1 cellular context compared by ENCODE assay signal in genomic region chr1:214126697-214127146, GRCh38.
TF ChIP-seq lines count a peak whose summit lies in the region.

No MANE protein-coding gene starts in this region.

TF ChIP-seq in HepG2, 621 proteins besides CTCF, POLR2A, EP300 and RAD21 (continued from another document and continues in another):
- peak; percentile 62 for TF ChIP-seq SKIL (CRISPR knock-in tag; IDR thresholded peaks at IDR 0.05; ENCODE audit: borderline replicate concordance)
- TF ChIP-seq NR2F1 (CRISPR knock-in tag; IDR thresholded peaks at IDR 0.05): peak; percentile 54 to 87; a peak in 3 of 4 replicates
- peak; percentile 34; the same call in 1 of the 2 replicates for TF ChIP-seq ZBTB7B (CRISPR knock-in tag; IDR thresholded peaks at IDR 0.05)
- TF ChIP-seq FOXJ3 (CRISPR knock-in tag; IDR thresholded peaks at IDR 0.05; ENCODE audit: borderline replicate concordance): peak; percentile 91; the same call in 1 of the 2 replicates
- no peak for TF ChIP-seq DBP (CRISPR knock-in tag; IDR thresholded peaks at IDR 0.05; ENCODE audit: not compliant biosample characterization)
- no peak for TF ChIP-seq HCFC1 (IDR thresholded peaks at IDR 0.05; ENCODE audit: low read depth, low read length)
- TF ChIP-seq MBD4 (IDR thresholded peaks at IDR 0.05; ENCODE audit: borderline replicate concordance, low read length): no peak
- TF ChIP-seq ZNF225 (CRISPR knock-in tag; IDR thresholded peaks at IDR 0.05): no peak
- no peak for TF ChIP-seq SATB2 (CRISPR knock-in tag; IDR thresholded peaks at IDR 0.05)
- peak; percentile 92 for TF ChIP-seq ISL2 (CRISPR knock-in tag; IDR thresholded peaks at IDR 0.05)
- no peak for TF ChIP-seq ZSCAN31 (CRISPR knock-in tag; IDR thresholded peaks at IDR 0.05; ENCODE audit: low read depth)
- peak; percentile 77 for TF ChIP-seq KDM6A (CRISPR knock-in tag; IDR thresholded peaks at IDR 0.05; ENCODE audit: low read depth)
- no peak for TF ChIP-seq CBX1 (IDR thresholded peaks at IDR 0.05; ENCODE audit: low read depth)
- peak; percentile 47; the same call in 1 of the 2 replicates for TF ChIP-seq ZNF337 (CRISPR knock-in tag; IDR thresholded peaks at IDR 0.05; ENCODE audit: borderline replicate concordance, low read depth)
- TF ChIP-seq ZBTB7A (CRISPR knock-in tag; IDR thresholded peaks at IDR 0.05): peak; percentile 82; the same call in 1 of the 2 replicates
- TF ChIP-seq YEATS4 (CRISPR knock-in tag; IDR thresholded peaks at IDR 0.05; ENCODE audit: borderline replicate concordance): peak; percentile 65
- TF ChIP-seq TCF7L2 (IDR thresholded peaks at IDR 0.05; ENCODE audit: low read depth, low read length): no peak
- no peak for TF ChIP-seq RBAK (CRISPR knock-in tag; IDR thresholded peaks at IDR 0.05)
- peak; percentile 40; the same call in 1 of the 2 replicates for TF ChIP-seq KAT8 (CRISPR knock-in tag; IDR thresholded peaks at IDR 0.05)
- no peak for TF ChIP-seq MYNN (CRISPR knock-in tag; IDR thresholded peaks at IDR 0.05; ENCODE audit: low read depth)
- TF ChIP-seq ZBTB20 (CRISPR knock-in tag; IDR thresholded peaks at IDR 0.05; ENCODE audit: borderline replicate concordance, low read depth): peak; percentile 74; the same call in 1 of the 2 replicates
- TF ChIP-seq ZNF574 (CRISPR knock-in tag; IDR thresholded peaks at IDR 0.05): peak; percentile 43
- TF ChIP-seq KAT2B (IDR thresholded peaks at IDR 0.05; ENCODE audit: borderline replicate concordance, low read depth, low read length): no peak
- TF ChIP-seq ZMYM3 (CRISPR knock-in tag; IDR thresholded peaks at IDR 0.05): peak; percentile 86
- 0 out of 2 replicates have a peak, but pooled peaks have one; percentile 36 for TF ChIP-seq STAT5B (CRISPR knock-in tag; IDR thresholded peaks at IDR 0.05)
- no peak for TF ChIP-seq PAWR (CRISPR knock-in tag; IDR thresholded peaks at IDR 0.05; ENCODE audit: borderline replicate concordance)
- TF ChIP-seq XRCC5 (optimal IDR thresholded peaks at IDR 0.05; ENCODE audit: low read length): no peak
- TF ChIP-seq FOXK2 (IDR thresholded peaks at IDR 0.05): no peak
- TF ChIP-seq SSRP1 (CRISPR knock-in tag; IDR thresholded peaks at IDR 0.05): no peak
- peak; percentile 85; the same call in 1 of the 2 replicates for TF ChIP-seq FOXK1 (CRISPR knock-in tag; IDR thresholded peaks at IDR 0.05; ENCODE audit: borderline replicate concordance, low read depth)
- peak; percentile 99 for TF ChIP-seq RARA (CRISPR knock-in tag; IDR thresholded peaks at IDR 0.05)
- no peak for TF ChIP-seq ZNF687 (CRISPR knock-in tag; IDR thresholded peaks at IDR 0.05)
- peak; percentile 66; the same call in 1 of the 2 replicates for TF ChIP-seq MEIS1 (CRISPR knock-in tag; IDR thresholded peaks at IDR 0.05; ENCODE audit: borderline replicate concordance)
- peak; percentile 78 for TF ChIP-seq ZNF331 (CRISPR knock-in tag; IDR thresholded peaks at IDR 0.05)
- TF ChIP-seq ZNF547 (CRISPR knock-in tag; IDR thresholded peaks at IDR 0.05): no peak
- no peak for TF ChIP-seq ZNF83 (CRISPR knock-in tag; IDR thresholded peaks at IDR 0.05; ENCODE audit: borderline replicate concordance)
- TF ChIP-seq ZNF780A (CRISPR knock-in tag; IDR thresholded peaks at IDR 0.05): no peak
- peak; percentile 92 for TF ChIP-seq AHDC1 (CRISPR knock-in tag; IDR thresholded peaks at IDR 0.05; ENCODE audit: borderline replicate concordance)
- no peak for TF ChIP-seq ARID2 (CRISPR knock-in tag; IDR thresholded peaks at IDR 0.05; ENCODE audit: borderline replicate concordance)
- TF ChIP-seq ZFAT (CRISPR knock-in tag; conservative IDR thresholded peaks at IDR 0.05): no peak
- TF ChIP-seq DMTF1 (CRISPR knock-in tag; IDR thresholded peaks at IDR 0.05): no peak
- peak; percentile 84 for TF ChIP-seq ZNF263 (CRISPR knock-in tag; IDR thresholded peaks at IDR 0.05)
- 0 out of 2 replicates have a peak, but pooled peaks have one; percentile 45 for TF ChIP-seq NPAS2 (CRISPR knock-in tag; IDR thresholded peaks at IDR 0.05; ENCODE audit: borderline replicate concordance)
- TF ChIP-seq ATAD3A (CRISPR knock-in tag; IDR thresholded peaks at IDR 0.05): no peak
- TF ChIP-seq ZNF557 (CRISPR knock-in tag; IDR thresholded peaks at IDR 0.05): no peak
